8 cellular contexts compared by ENCODE assay signal in genomic region chr6:11094411-11094851, GRCh38. TPM values are rescaled to one million over a fixed set of nuclear protein-coding genes. Genes with fewer than 3 reads are reported as not detected.
DNase-seq lines count a peak whose midpoint lies in the region; ATAC-seq and TF ChIP-seq lines count a peak whose summit lies in the region.

No MANE protein-coding gene starts in this region.

- H3K4me2 ChIP-seq in OCI-LY1 (ENCODE audit: low read length), result peak overlapping the region; percentile 94

- H3K27ac ChIP-seq in CD8-positive, alpha-beta memory T cell (ENCODE audit: low read depth, low read length), result peak overlapping the region; percentile 95
- H3K27ac ChIP-seq in OCI-LY1 (ENCODE audit: low read depth, low read length, poor library complexity, severe bottlenecking), result peak overlapping the region; percentile 55
- peak overlapping the region; percentile 98 for H3K27ac ChIP-seq in prostate gland

- peak overlapping the region; percentile 84 for H3K9ac ChIP-seq in OCI-LY1 (ENCODE audit: low read length)

- ATAC-seq in GM19023 (IDR thresholded peaks at IDR 0.05; ENCODE audit: unreplicated experiment) (peak; percentile 35), HG03139 (IDR thresholded peaks at IDR 0.05; ENCODE audit: unreplicated experiment) (peak; percentile 34), left cardiac atrium (peak in 1 of 2 donors; percentile 21)

- CTCF ChIA-PET in CD8-positive, alpha-beta memory T cell (lab: Charles Lee), result no interaction called here

- peaks cover 32 to 47% (median 37%) of the 10 kb centered on the region in 3 donors for H3K4me1 Mint-ChIP-seq in CD8-positive, alpha-beta memory T cell
- peaks cover 37% of the 10 kb centered on the region for H3K4me1 Mint-ChIP-seq in activated naive CD4-positive, alpha-beta T cell treated with anti-CD3 and anti-CD28 coated beads, Interleukin-2, amount 50 U/mL, for 24 hours

- H3K36me3 ChIP-seq in CD8-positive, alpha-beta memory T cell (ENCODE audit: insufficient read depth, low read length), result no peaks in the 10 kb centered on the region
- peaks cover 1% of the 10 kb centered on the region; the same call in 1 of the 2 replicates for H3K36me3 ChIP-seq in OCI-LY1 (ENCODE audit: insufficient read depth, low read length)
- H3K36me3 ChIP-seq in prostate gland, result no peaks in the 10 kb centered on the region

- peaks cover 21% of the 10 kb centered on the region for H3K79me2 ChIP-seq in OCI-LY1 (ENCODE audit: insufficient read depth, low read length)

- no peak overlapping the region for H2AFZ ChIP-seq in OCI-LY1 (ENCODE audit: low read length)

- no peaks in the 10 kb centered on the region for H3K27me3 Mint-ChIP-seq in CD8-positive, alpha-beta memory T cell
- H3K27me3 Mint-ChIP-seq in activated naive CD4-positive, alpha-beta T cell treated with anti-CD3 and anti-CD28 coated beads, Interleukin-2, amount 50 U/mL, for 24 hours, result no peaks in the 10 kb centered on the region

- no peaks in the 10 kb centered on the region for H3K9me2 ChIP-seq in OCI-LY1 (ENCODE audit: low read depth, low read length)

- H3K27me3 ChIP-seq in CD8-positive, alpha-beta memory T cell (ENCODE audit: insufficient read depth, low read length, poor library complexity, severe bottlenecking), result no peaks in the 10 kb centered on the region
- no peaks in the 10 kb centered on the region for H3K27me3 ChIP-seq in OCI-LY1 (ENCODE audit: insufficient read depth, low read length)
- H3K27me3 ChIP-seq in prostate gland (replicated peaks; ENCODE audit: insufficient read depth), result no peaks in the 10 kb centered on the region

- POLR2A ChIA-PET in CD8-positive, alpha-beta memory T cell (lab: Charles Lee), result no interaction called here

- H3K4me1 ChIP-seq in CD8-positive, alpha-beta memory T cell (ENCODE audit: insufficient read depth, low read length), result peaks cover 24% of the 10 kb centered on the region
- H3K4me1 ChIP-seq in OCI-LY1 (ENCODE audit: insufficient read depth, low read length, severe bottlenecking), result peaks cover 24% of the 10 kb centered on the region
- no peaks in the 10 kb centered on the region for H3K4me1 ChIP-seq in prostate gland (replicated peaks)

- TF ChIP-seq POLR2A in prostate gland (IDR thresholded peaks at IDR 0.05), result no peak

- H3K27ac Mint-ChIP-seq in CD8-positive, alpha-beta memory T cell, result peak overlapping the region; percentile 88 to 99 (median 97)
- peak overlapping the region; percentile 96 for H3K27ac Mint-ChIP-seq in activated naive CD4-positive, alpha-beta T cell treated with anti-CD3 and anti-CD28 coated beads, Interleukin-2, amount 50 U/mL, for 24 hours

- no peaks in the 10 kb centered on the region for H3K9me3 ChIP-seq in CD8-positive, alpha-beta memory T cell (ENCODE audit: low read length)
- no peaks in the 10 kb centered on the region for H3K9me3 ChIP-seq in OCI-LY1 (ENCODE audit: low read length)
- no peaks in the 10 kb centered on the region for H3K9me3 ChIP-seq in prostate gland

- under 1% methylated on average over 15 of the region's 15 CpGs for WGBS in prostate gland

- H4K20me1 ChIP-seq in OCI-LY1 (ENCODE audit: insufficient read depth, low read length), result no peaks in the 10 kb centered on the region

- H3K4me3 Mint-ChIP-seq in CD8-positive, alpha-beta memory T cell, result peak overlapping the region; percentile 94 to 100 (median 96)
- peak overlapping the region; percentile 98 for H3K4me3 Mint-ChIP-seq in activated naive CD4-positive, alpha-beta T cell treated with anti-CD3 and anti-CD28 coated beads, Interleukin-2, amount 50 U/mL, for 24 hours

- peaks cover 0 to 16% (median 5%) of the 10 kb centered on the region in 3 donors for H3K36me3 Mint-ChIP-seq in CD8-positive, alpha-beta memory T cell
- H3K36me3 Mint-ChIP-seq in activated naive CD4-positive, alpha-beta T cell treated with anti-CD3 and anti-CD28 coated beads, Interleukin-2, amount 50 U/mL, for 24 hours, result peaks cover 4% of the 10 kb centered on the region

- peak overlapping the region; percentile 67 for H3K4me3 ChIP-seq in CD8-positive, alpha-beta memory T cell (ENCODE audit: low read length)
- peak overlapping the region; percentile 85 for H3K4me3 ChIP-seq in OCI-LY1 (ENCODE audit: low read depth, low read length, poor library complexity, severe bottlenecking)
- peak overlapping the region; percentile 97 to 98 for H3K4me3 ChIP-seq in prostate gland

- TF ChIP-seq CTCF in OCI-LY1 (IDR thresholded peaks at IDR 0.05; ENCODE audit: low read length), result no peak
- TF ChIP-seq CTCF in prostate gland (IDR thresholded peaks at IDR 0.05), result no peak

- H3K9me3 Mint-ChIP-seq in CD8-positive, alpha-beta memory T cell, result no peaks in the 10 kb centered on the region
- H3K9me3 Mint-ChIP-seq in activated naive CD4-positive, alpha-beta T cell treated with anti-CD3 and anti-CD28 coated beads, Interleukin-2, amount 50 U/mL, for 24 hours, result no peaks in the 10 kb centered on the region

- H3F3A ChIP-seq in OCI-LY1 (ENCODE audit: insufficient read depth, low read length), result no peaks in the 10 kb centered on the region

- peak in 4 of 5 donors; percentile 14 to 62 (median 35) for DNase-seq in CD8-positive, alpha-beta memory T cell
- DNase-seq in left cardiac atrium, result peak; percentile 62
- DNase-seq in prostate gland (ENCODE audit: low spot score), result peak; percentile 33
- no peak for DNase-seq in NCI-H524 treated with DMSO at 0.1 percent for 48 hours (lab: John Stamatoyannopoulos, UW)

- intact Hi-C loops in left cardiac atrium (cut with DNase I) (no loop called here), prostate gland (cut with DNase I) (no loop called here)

RNA-seq across cellular contexts. Expression of gene SMIM13, which starts 0.8 kb away (rescaled TPM):
- 10 to 100 TPM; 14.7 to 16.0 TPM for total RNA-seq in CD8-positive, alpha-beta memory T cell
- 4.6 TPM for polyA plus RNA-seq in CD8-positive, alpha-beta memory T cell
- total RNA-seq in left cardiac atrium (10 to 100 TPM; 10.9 to 11.3 TPM), prostate gland (1 to 10 TPM; 4.4 to 7.2 TPM)

RNA-seq across cellular contexts. Expression of gene ERVFRD-1, which starts 17.1 kb away (rescaled TPM):
- total RNA-seq in CD8-positive, alpha-beta memory T cell, result not detected
- 0.12 TPM for polyA plus RNA-seq in CD8-positive, alpha-beta memory T cell
- total RNA-seq in left cardiac atrium (under 1 TPM in 1 of 2 donors, not detected in 1; 0.09 TPM), prostate gland (not detected)

RNA-seq across cellular contexts. Expression of gene ELOVL2, which starts 50.3 kb away (rescaled TPM):
- not detected for total RNA-seq in CD8-positive, alpha-beta memory T cell
- not detected for polyA plus RNA-seq in CD8-positive, alpha-beta memory T cell
- total RNA-seq in left cardiac atrium (1 to 10 TPM; 1.2 to 2.3 TPM), prostate gland (10 to 100 TPM; 15.5 to 17.9 TPM)

Comparison
In these comparisons a context has a peak if more than half of its experiments do, and no peak if none do; other contexts are left out.
1. RNA of gene ELOVL2, which starts 50.3 kb away (total RNA-seq): 15.5 to 17.9 TPM in prostate gland; 1.2 to 2.3 TPM in left cardiac atrium and not detected in CD8-positive, alpha-beta memory T cell; every median in the first group is over 4 times any median in the second.
2. Peak in every context shown above with its lines, with median percentiles within 50 percentile points of each other: H3K27ac ChIP-seq and H3K4me3 ChIP-seq.